23 cellular contexts compared by ENCODE assay signal in genomic region chr20:63733117-63733516, GRCh38. TPM values are rescaled to one million over a fixed set of nuclear protein-coding genes. Genes with fewer than 3 reads are reported as not detected.
DNase-seq lines count a peak whose midpoint lies in the region; TF ChIP-seq lines count a peak whose summit lies in the region.
"Had no signal": no experiment of that assay in that cellular context is flagged by ENCODE, and none has a peak within 500 bp of the region (broad histone marks: within the 10 kb centered on the region; RNA-seq: fewer than 3 reads in every experiment).

No MANE protein-coding gene starts in this region.

- no peak for DNase-seq in activated CD4-positive, alpha-beta T cell treated with anti-CD3 and anti-CD28 coated beads, Interleukin-2, amount 10 ng/mL, durations not matched to agents 7 days and 5 days
- DNase-seq in activated CD4-positive, alpha-beta T cell treated with anti-CD3 and anti-CD28 coated beads, Interleukin-2, amount 50 U/mL, for 4 hours = no peak
- DNase-seq in RWPE1 (ENCODE audit: low spot score) (no peak), osteoblast (ENCODE audit: insufficient read length, low spot score, missing footprints) (peak; percentile 66), spleen (no peak), Karpas-422 (no peak)
- DNase-seq in effector memory CD4-positive, alpha-beta T cell = no peak
- DNase-seq: 8988T; ACHN; CD4-positive, alpha-beta T cell; COR-L47; MM.1S; NCI-H2029; NCI-H446; NCI-H524 treated with DMSO at 0.1 percent for 48 hours; NCI-H82; NK-92 treated with Interleukin-12 subunit alpha and Interleukin-12 subunit beta, amount 100 ng/mL, for 24 hours; SIG-M5 had no signal

- 90 to 95% (median 93%) methylated on average over 12 to 13 of the region's 13 CpGs for WGBS in spleen, 5 donors

- TF ChIP-seq CTCF in HEK293 (tag by site-specific recombination; IDR thresholded peaks at IDR 0.05) (no peak), RWPE1 (conservative IDR thresholded peaks at IDR 0.05; ENCODE audit: low read depth) (no peak), osteoblast (IDR thresholded peaks at IDR 0.05; ENCODE audit: extremely low read depth, low read depth, low read length) (no peak), spleen (IDR thresholded peaks at IDR 0.05 in 8 of 11, conservative IDR thresholded peaks at IDR 0.05 in 3 of 11) (no peak)

- no peak overlapping the region for H3K4me2 ChIP-seq in osteoblast (ENCODE audit: insufficient read depth, low read length)
- no peak overlapping the region for H3K4me2 ChIP-seq in Karpas-422 (ENCODE audit: low read depth, low read length, poor library complexity, severe bottlenecking)

- no peak overlapping the region for H3K27ac ChIP-seq in HEK293 (ENCODE audit: extremely low read depth, low read depth, low read length)
- peak overlapping the region; percentile 5 for H3K27ac ChIP-seq in RWPE1
- H3K27ac ChIP-seq in osteoblast (ENCODE audit: low read depth, low read length) = no peak overlapping the region
- H3K27ac ChIP-seq in spleen = no peak overlapping the region
- no peak overlapping the region for H3K27ac ChIP-seq in effector memory CD4-positive, alpha-beta T cell (ENCODE audit: insufficient read depth, low read length, poor library complexity, severe bottlenecking)
- no peak overlapping the region for H3K27ac ChIP-seq in Karpas-422 (ENCODE audit: low read length)
- H3K27ac ChIP-seq: SK-N-MC had no signal

- no peaks in the 10 kb centered on the region for H3K9me3 Mint-ChIP-seq in activated CD4-positive, alpha-beta T cell treated with anti-CD3 and anti-CD28 coated beads, Interleukin-2, amount 10 ng/mL, durations not matched to agents 7 days and 5 days
- H3K9me3 Mint-ChIP-seq: CD4-positive, alpha-beta T cell had no signal

- peaks cover 43% of the 10 kb centered on the region for H3K36me3 Mint-ChIP-seq in activated CD4-positive, alpha-beta T cell treated with anti-CD3 and anti-CD28 coated beads, Interleukin-2, amount 10 ng/mL, durations not matched to agents 7 days and 5 days (ENCODE audit: low read depth)

- TF ChIP-seq POLR2A in spleen (IDR thresholded peaks at IDR 0.05) = no peak

- H3K4me3 ChIP-seq in HEK293 (ENCODE audit: low read depth, low read length) (no peak overlapping the region), osteoblast (ENCODE audit: insufficient read depth, low read length) (no peak overlapping the region), spleen (no peak overlapping the region), Karpas-422 (ENCODE audit: low read length) (no peak overlapping the region)
- no peak overlapping the region for H3K4me3 ChIP-seq in effector memory CD4-positive, alpha-beta T cell (ENCODE audit: insufficient read depth, low read depth, low read length, poor library complexity, severe bottlenecking)
- H3K4me3 ChIP-seq: GM12878, K562, SK-N-MC had no signal

- H4K20me1 ChIP-seq in osteoblast (ENCODE audit: insufficient read depth, low read length) = peaks cover 34% of the 10 kb centered on the region
- peaks cover 20% of the 10 kb centered on the region for H4K20me1 ChIP-seq in Karpas-422 (ENCODE audit: insufficient read depth, low read depth, low read length)

- no peak overlapping the region for H3K9ac ChIP-seq in Karpas-422 (ENCODE audit: low read length)

- peak overlapping the region; percentile 76 for H3K27ac Mint-ChIP-seq in activated CD4-positive, alpha-beta T cell treated with anti-CD3 and anti-CD28 coated beads, Interleukin-2, amount 10 ng/mL, durations not matched to agents 7 days and 5 days
- H3K27ac Mint-ChIP-seq: CD4-positive, alpha-beta T cell had no signal

- no peaks in the 10 kb centered on the region for H3K4me1 ChIP-seq in HEK293 (ENCODE audit: control insufficient read depth, insufficient read depth, low read length)
- no peaks in the 10 kb centered on the region for H3K4me1 ChIP-seq in osteoblast (ENCODE audit: insufficient read depth, low read length)
- H3K4me1 ChIP-seq in spleen = peaks cover 31 to 76% (median 65%) of the 10 kb centered on the region in 6 donors
- peaks cover 37% of the 10 kb centered on the region for H3K4me1 ChIP-seq in effector memory CD4-positive, alpha-beta T cell (ENCODE audit: control insufficient read depth, insufficient read depth, low read length, poor library complexity, severe bottlenecking)
- H3K4me1 ChIP-seq in Karpas-422 (ENCODE audit: low read length) = peaks cover 19% of the 10 kb centered on the region

- POLR2A ChIA-PET in activated CD4-positive, alpha-beta T cell treated with anti-CD3 and anti-CD28 coated beads, Interleukin-2, amount 10 ng/mL, durations not matched to agents 7 days and 5 days (lab: Charles Lee) = no interaction called here
- POLR2A ChIA-PET in HEK293 (lab: Yijun Ruan, JAX) (interaction anchor here (0.8 kb wide), 1 partner anchor 102 kb away, joined by 3 read pairs; no protein-coding TSS in a partner anchor), RWPE1 (lab: Yijun Ruan, JAX; ENCODE audit: low non-redundant PET) (no interaction called here)

- H3K79me2 ChIP-seq in osteoblast (ENCODE audit: insufficient read depth, low read length) (peaks cover 46% of the 10 kb centered on the region), Karpas-422 (ENCODE audit: low read length) (peaks cover 20% of the 10 kb centered on the region)

- no peaks in the 10 kb centered on the region for H3K9me2 ChIP-seq in Karpas-422 (replicated peaks; ENCODE audit: insufficient read depth, low read length)

- H3K9me3 ChIP-seq in HEK293 (ENCODE audit: control insufficient read depth, insufficient read depth, low read depth, low read length) (no peaks in the 10 kb centered on the region), osteoblast (ENCODE audit: low read depth, low read length) (no peaks in the 10 kb centered on the region), spleen (no peaks in the 10 kb centered on the region), Karpas-422 (ENCODE audit: low read length) (no peaks in the 10 kb centered on the region)
- no peaks in the 10 kb centered on the region for H3K9me3 ChIP-seq in effector memory CD4-positive, alpha-beta T cell (ENCODE audit: control insufficient read depth, low read length)

- intact Hi-C loops in spleen (cut with DNase I; ENCODE audit: low total_unique reads) = no loop called here

- H3K36me3 ChIP-seq in HEK293 (ENCODE audit: control insufficient read depth in 2 of 2, insufficient read depth in 1 of 2, low read length in 2 of 2) (peaks cover 0 to 72% of the 10 kb centered on the region in 2 experiments; a peak in 2 of 3 replicates), osteoblast (ENCODE audit: insufficient read depth, low read length) (peaks cover 8% of the 10 kb centered on the region), spleen (peaks cover 0 to 64% (median 32%) of the 10 kb centered on the region in 6 donors), Karpas-422 (ENCODE audit: insufficient read depth, low read length) (no peaks in the 10 kb centered on the region; the same call in 1 of the 2 replicates)
- H3K36me3 ChIP-seq in effector memory CD4-positive, alpha-beta T cell (ENCODE audit: control insufficient read depth, insufficient read depth, low read length) = peaks cover 25% of the 10 kb centered on the region

- H2AFZ ChIP-seq in osteoblast (ENCODE audit: low read length) = no peak overlapping the region
- no peak overlapping the region for H2AFZ ChIP-seq in Karpas-422 (ENCODE audit: low read length)

- H3K4me1 Mint-ChIP-seq in activated CD4-positive, alpha-beta T cell treated with anti-CD3 and anti-CD28 coated beads, Interleukin-2, amount 10 ng/mL, durations not matched to agents 7 days and 5 days = peaks cover 35% of the 10 kb centered on the region

- no peaks in the 10 kb centered on the region for H3K27me3 ChIP-seq in osteoblast (ENCODE audit: insufficient read depth, low read length)
- peaks cover 0 to 13% (median 0%) of the 10 kb centered on the region in 7 donors for H3K27me3 ChIP-seq in spleen (replicated peaks in 1 of 7)
- H3K27me3 ChIP-seq in effector memory CD4-positive, alpha-beta T cell (replicated peaks; ENCODE audit: control insufficient read depth, insufficient read depth, low read length, poor library complexity, severe bottlenecking) = no peaks in the 10 kb centered on the region
- H3K27me3 ChIP-seq in Karpas-422 (ENCODE audit: low read length) = no peaks in the 10 kb centered on the region

- CTCF ChIA-PET in activated CD4-positive, alpha-beta T cell treated with anti-CD3 and anti-CD28 coated beads, Interleukin-2, amount 10 ng/mL, durations not matched to agents 7 days and 5 days (lab: Charles Lee) = interaction anchor here (1.5 kb wide), 1 partner anchor 14 kb away, joined by 3 read pairs; no protein-coding TSS in a partner anchor
- CTCF ChIA-PET in HEK293 (lab: Yijun Ruan, JAX) (interaction anchor here (0.8 kb wide), 1 partner anchor 205 kb away, joined by 3 read pairs; no protein-coding TSS in a partner anchor), RWPE1 (lab: Yijun Ruan, JAX) (interaction anchor here (0.6 kb wide), 1 partner anchor 190 kb away, joined by 4 read pairs; no protein-coding TSS in a partner anchor)

- H3K4me3 Mint-ChIP-seq in activated CD4-positive, alpha-beta T cell treated with anti-CD3 and anti-CD28 coated beads, Interleukin-2, amount 10 ng/mL, durations not matched to agents 7 days and 5 days = no peak overlapping the region

- no peaks in the 10 kb centered on the region for H3K27me3 Mint-ChIP-seq in activated CD4-positive, alpha-beta T cell treated with anti-CD3 and anti-CD28 coated beads, Interleukin-2, amount 10 ng/mL, durations not matched to agents 7 days and 5 days
- H3K27me3 Mint-ChIP-seq: CD4-positive, alpha-beta T cell had no signal

RNA-seq across cellular contexts. Expression of gene LIME1, which starts 3.3 kb away (rescaled TPM):
- 100 to 1,000 TPM; 253 to 302 TPM for total RNA-seq in activated CD4-positive, alpha-beta T cell treated with anti-CD3 and anti-CD28 coated beads, Interleukin-2, amount 10 ng/mL, durations not matched to agents 7 days and 5 days
- total RNA-seq in osteoblast (1.8 and 2.9 TPM in 2 replicates), spleen (10 to 100 TPM; 24.0 to 93.4 (median 39.0) TPM)
- 10 to 100 TPM; 56.2 to 96.6 (median 80.4) TPM for polyA plus RNA-seq in spleen
- 3.4 and 9.8 TPM in 2 replicates for total RNA-seq in Karpas-422 (2014; rRNA removed; shearing (Covaris generic); ENCODE audit: low replicate concordance)

RNA-seq across cellular contexts. Expression of gene SLC2A4RG, which starts 6.5 kb away (rescaled TPM):
- 100 to 1,000 TPM; 105 to 129 TPM for total RNA-seq in activated CD4-positive, alpha-beta T cell treated with anti-CD3 and anti-CD28 coated beads, Interleukin-2, amount 10 ng/mL, durations not matched to agents 7 days and 5 days
- 27.5 and 29.5 TPM in 2 replicates for total RNA-seq in osteoblast
- total RNA-seq in spleen = 100 to 1,000 TPM in 1 of 7 donors, 10 to 100 TPM in 6; 39.9 to 107 (median 64.8) TPM
- 10 to 100 TPM; 27.5 to 44.0 (median 34.3) TPM for polyA plus RNA-seq in spleen
- 18.6 and 37.9 TPM in 2 replicates for total RNA-seq in Karpas-422 (2014; rRNA removed; shearing (Covaris generic); ENCODE audit: low replicate concordance)

RNA-seq across cellular contexts. Expression of gene ZGPAT, which starts 25.3 kb away (rescaled TPM):
- total RNA-seq in activated CD4-positive, alpha-beta T cell treated with anti-CD3 and anti-CD28 coated beads, Interleukin-2, amount 10 ng/mL, durations not matched to agents 7 days and 5 days = 10 to 100 TPM; 37.3 to 43.3 TPM
- total RNA-seq in osteoblast = 15.6 and 18.8 TPM in 2 replicates
- total RNA-seq in spleen = 10 to 100 TPM; 23.6 to 45.7 (median 38.1) TPM
- 10 to 100 TPM; 27.6 to 72.8 (median 50.0) TPM for polyA plus RNA-seq in spleen
- 12.2 and 33.6 TPM in 2 replicates for total RNA-seq in Karpas-422 (2014; rRNA removed; shearing (Covaris generic); ENCODE audit: low replicate concordance)

RNA-seq across cellular contexts. Expression of gene ARFRP1, which starts 25.3 kb away (rescaled TPM):
- total RNA-seq in activated CD4-positive, alpha-beta T cell treated with anti-CD3 and anti-CD28 coated beads, Interleukin-2, amount 10 ng/mL, durations not matched to agents 7 days and 5 days = 10 to 100 TPM; 52.7 to 64.5 TPM
- total RNA-seq in osteoblast (21.7 and 23.0 TPM in 2 replicates), spleen (10 to 100 TPM; 36.7 to 84.2 (median 60.8) TPM)
- 100 to 1,000 TPM in 1 of 3 donors, 10 to 100 TPM in 2; 64.5 to 118 (median 83.8) TPM for polyA plus RNA-seq in spleen
- total RNA-seq in Karpas-422 (2014; rRNA removed; shearing (Covaris generic); ENCODE audit: low replicate concordance) = 15.1 and 30.2 TPM in 2 replicates

RNA-seq across cellular contexts. Expression of gene TNFRSF6B, which starts 36.7 kb away (rescaled TPM):
- 1 to 10 TPM in 1 of 2 experiments, not detected in 1; 1.0 TPM for total RNA-seq in activated CD4-positive, alpha-beta T cell treated with anti-CD3 and anti-CD28 coated beads, Interleukin-2, amount 10 ng/mL, durations not matched to agents 7 days and 5 days
- total RNA-seq in osteoblast (2.1 and 2.9 TPM in 2 replicates), spleen (100 to 1,000 TPM in 1 of 7 donors, 10 to 100 TPM in 5, 1 to 10 TPM in 1; 8.9 to 104 (median 41.0) TPM)
- polyA plus RNA-seq in spleen = 10 to 100 TPM; 12.3 to 28.1 (median 23.8) TPM
- total RNA-seq in Karpas-422 (2014; rRNA removed; shearing (Covaris generic); ENCODE audit: low replicate concordance) = 2.5 and 4.6 TPM in 2 replicates
- total RNA-seq: H1 had no signal
